Comparison of ENCODE assay signal across 19 cellular contexts in the genomic region with DNA sequence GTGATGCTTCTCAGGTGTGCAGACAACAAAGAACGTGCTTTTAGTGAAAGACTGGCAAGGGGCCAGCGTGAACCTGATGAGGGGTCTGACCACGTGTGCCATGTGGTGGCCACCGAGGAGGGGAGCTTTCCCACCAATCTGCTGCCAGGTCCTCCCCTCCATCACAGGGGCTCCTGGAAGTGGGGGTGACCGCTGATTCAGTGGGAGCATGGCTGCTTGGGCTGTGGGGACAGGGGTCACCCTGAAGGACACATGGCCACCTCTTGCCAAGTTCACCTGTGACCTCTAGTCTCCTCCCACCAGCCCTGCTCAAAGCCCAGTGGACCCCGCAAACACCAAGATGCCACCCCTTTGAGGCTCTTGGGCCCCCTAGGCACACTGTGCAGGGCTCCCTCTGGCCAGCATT. TPM values are rescaled to one million over a fixed set of nuclear protein-coding genes. Genes with fewer than 3 reads are reported as not detected.
DNase-seq lines count a peak whose midpoint lies in the region; ATAC-seq and TF ChIP-seq lines count a peak whose summit lies in the region.
"Had no signal": no experiment of that assay in that cellular context is flagged by ENCODE, and none has a peak within 500 bp of the region (broad histone marks: within the 10 kb centered on the region; RNA-seq: fewer than 3 reads in every experiment).

No MANE protein-coding gene starts in this region.

- H3K4me3 Mint-ChIP-seq in brain, result no peak overlapping the region
- H3K4me3 Mint-ChIP-seq in CD4-positive, alpha-beta memory T cell, result no peak overlapping the region
- H3K4me3 Mint-ChIP-seq: CD4-positive, CD25-positive, alpha-beta regulatory T cell had no signal

- TF ChIP-seq EP300 in upper lobe of left lung (IDR thresholded peaks at IDR 0.05), result no peak

- TF ChIP-seq CTCF in brain (conservative IDR thresholded peaks at IDR 0.05) (no peak), upper lobe of left lung (IDR thresholded peaks at IDR 0.05) (no peak)

- peak overlapping the region; percentile 88 for H3K27ac ChIP-seq in layer of hippocampus (ENCODE audit: low read depth, low read length)
- H3K27ac ChIP-seq in upper lobe of left lung, result peak overlapping the region; percentile 82 to 93 (median 88)
- no peak overlapping the region for H3K27ac ChIP-seq in CD4-positive, alpha-beta memory T cell (ENCODE audit: low read depth, low read length)

- peaks cover 0 to 9% (median 3%) of the 10 kb centered on the region in 5 experiments for H3K9me3 Mint-ChIP-seq in brain
- H3K9me3 Mint-ChIP-seq in CD4-positive, alpha-beta memory T cell, result no peaks in the 10 kb centered on the region

- no peaks in the 10 kb centered on the region for H3K9me3 ChIP-seq in mucosa of stomach (ENCODE audit: control insufficient read depth, low read length)
- no peaks in the 10 kb centered on the region for H3K9me3 ChIP-seq in upper lobe of left lung
- no peaks in the 10 kb centered on the region for H3K9me3 ChIP-seq in CD4-positive, alpha-beta memory T cell (ENCODE audit: control insufficient read depth in 1 of 2, low read length in 2 of 2)
- H3K9me3 ChIP-seq: MG63 had no signal

- DNase-seq in upper lobe of left lung (no peak), OCI-M2 (lab: John Stamatoyannopoulos, UW; ENCODE audit: unreplicated experiment) (no peak)
- no peak for DNase-seq in CD4-positive, alpha-beta memory T cell
- DNase-seq: CD4-positive, CD25-positive, alpha-beta regulatory T cell; COR-L47; DMS79; MG63; NCI-H1417; NCI-H187 treated with DMSO at 0.1 percent for 48 hours; NCI-H2171; NCI-H524 treated with DMSO at 0.1 percent for 48 hours; NCI-H82; OCI-M1 had no signal

- peak overlapping the region in 3 of 5 experiments; percentile 59 to 99 (median 98) for H3K27ac Mint-ChIP-seq in brain
- peak overlapping the region in 2 of 7 donors; percentile 31 to 52 for H3K27ac Mint-ChIP-seq in CD4-positive, alpha-beta memory T cell
- H3K27ac Mint-ChIP-seq: CD4-positive, CD25-positive, alpha-beta regulatory T cell had no signal

- no peaks in the 10 kb centered on the region for H3K27me3 ChIP-seq in layer of hippocampus (ENCODE audit: control insufficient read depth, insufficient read depth, low read length)
- no peaks in the 10 kb centered on the region for H3K27me3 ChIP-seq in mucosa of stomach (ENCODE audit: control insufficient read depth, insufficient read depth, low read length)
- H3K27me3 ChIP-seq in upper lobe of left lung, result no peaks in the 10 kb centered on the region
- H3K27me3 ChIP-seq in CD4-positive, alpha-beta memory T cell (ENCODE audit: insufficient read depth, low read length), result no peaks in the 10 kb centered on the region
- H3K27me3 ChIP-seq: MG63 had no signal

- intact Hi-C loops in CD4-positive, alpha-beta memory T cell (cut with micrococcal nuclease), result no loop called here

- CTCF ChIA-PET in CD4-positive, alpha-beta memory T cell (lab: Charles Lee; ENCODE audit: partially characterized antibody), result no interaction called here

- POLR2A ChIA-PET in CD4-positive, alpha-beta memory T cell (lab: Charles Lee; ENCODE audit: partially characterized antibody), result no interaction called here

- no peaks in the 10 kb centered on the region for H3K36me3 ChIP-seq in mucosa of stomach (ENCODE audit: control insufficient read depth, insufficient read depth, low read length)
- peaks cover 0 to 11% (median 3%) of the 10 kb centered on the region in 4 donors for H3K36me3 ChIP-seq in upper lobe of left lung
- peaks cover 18% of the 10 kb centered on the region for H3K36me3 ChIP-seq in CD4-positive, alpha-beta memory T cell (ENCODE audit: insufficient read depth, low read length)
- H3K36me3 ChIP-seq: MG63 had no signal

- peaks cover 41% of the 10 kb centered on the region for H3K36me3 Mint-ChIP-seq in brain
- peaks cover 44 to 46% of the 10 kb centered on the region in 2 donors for H3K36me3 Mint-ChIP-seq in CD4-positive, alpha-beta memory T cell

- peaks cover 38% of the 10 kb centered on the region for H3K4me1 Mint-ChIP-seq in brain
- peaks cover 0 to 2% (median under 1%) of the 10 kb centered on the region in 4 donors for H3K4me1 Mint-ChIP-seq in CD4-positive, alpha-beta memory T cell

- peaks cover 14% of the 10 kb centered on the region for H3K4me1 ChIP-seq in mucosa of stomach (ENCODE audit: control insufficient read depth, insufficient read depth, low read length)
- peaks cover 32 to 58% (median 41%) of the 10 kb centered on the region in 4 donors for H3K4me1 ChIP-seq in upper lobe of left lung
- H3K4me1 ChIP-seq in CD4-positive, alpha-beta memory T cell (ENCODE audit: insufficient read depth, low read length), result no peaks in the 10 kb centered on the region

- WGBS in upper lobe of left lung, 2 donors, result 88 to 100% methylated on average over 1 to 6 of the region's 6 CpGs

- TF ChIP-seq POLR2A in upper lobe of left lung (IDR thresholded peaks at IDR 0.05), result no peak

- H3K4me3 ChIP-seq in mucosa of stomach (ENCODE audit: low read length) (no peak overlapping the region), upper lobe of left lung (no peak overlapping the region)
- H3K4me3 ChIP-seq in CD4-positive, alpha-beta memory T cell (ENCODE audit: low read length in 2 of 2), result no peak overlapping the region
- H3K4me3 ChIP-seq: GM12878, MG63 had no signal

- no peaks in the 10 kb centered on the region for H3K27me3 Mint-ChIP-seq in brain
- no peaks in the 10 kb centered on the region for H3K27me3 Mint-ChIP-seq in CD4-positive, alpha-beta memory T cell
- H3K27me3 Mint-ChIP-seq: CD4-positive, CD25-positive, alpha-beta regulatory T cell had no signal

- peak overlapping the region; percentile 10 for H3K9ac ChIP-seq in mucosa of stomach (ENCODE audit: low read length)

- no peak for ATAC-seq in upper lobe of left lung (ENCODE audit: low FRiP score in 2 of 2)
- ATAC-seq in HG03571 (IDR thresholded peaks at IDR 0.05; ENCODE audit: unreplicated experiment), result no peak
- ATAC-seq: GM12878, Right ventricle myocardium inferior had no signal

RNA-seq across cellular contexts. Expression of a gene that starts 37.9 kb away (rescaled TPM):
- polyA plus RNA-seq in brain (ENCODE audit: insufficient read depth, low read depth, low replicate concordance), result 231 TPM
- total RNA-seq in upper lobe of left lung, result 100 to 1,000 TPM in 1 of 6 donors, 10 to 100 TPM in 5; 40.7 to 202 (median 72.4) TPM
- 1 to 10 TPM; 1.8 to 1.9 TPM for total RNA-seq in CD4-positive, alpha-beta memory T cell
- polyA plus RNA-seq in CD4-positive, alpha-beta memory T cell, result not detected
- polyA plus RNA-seq: CD4-positive, CD25-positive, alpha-beta regulatory T cell had no signal

Comparison
In these comparisons a context has a peak if more than half of its experiments do, and no peak if none do; other contexts are left out.
1. RNA of a gene that starts 37.9 kb away (total RNA-seq): 40.7 to 202 TPM in upper lobe of left lung; 1.8 to 1.9 TPM in CD4-positive, alpha-beta memory T cell; every median in the first group is over 10 times any median in the second.